Comparison of ENCODE assay signal across 15 cellular contexts in genomic region chr18:3612315-3612714, GRCh38.
A peak's percentile ranks its signal among the peaks of the same experiment; 100 is the strongest.
DNase-seq lines count a peak whose midpoint lies in the region; ATAC-seq and TF ChIP-seq lines count a peak whose summit lies in the region.
"Had no signal": no experiment of that assay in that cellular context is flagged by ENCODE, and none has a peak within 500 bp of the region (broad histone marks: within the 10 kb centered on the region; RNA-seq: fewer than 3 reads in every experiment).

No MANE protein-coding gene starts in this region.

- TF ChIP-seq CTCF in A673 (conservative IDR thresholded peaks at IDR 0.05; ENCODE audit: low read depth, low read length) (no peak), WTC11 (IDR thresholded peaks at IDR 0.05) (no peak), coronary artery (IDR thresholded peaks at IDR 0.05) (no peak)

- H3K36me3 Mint-ChIP-seq in WTC11 = peaks cover 25% of the 10 kb centered on the region
- no peaks in the 10 kb centered on the region for H3K36me3 Mint-ChIP-seq in stimulated activated memory B cell treated with anti-CD40 and anti-IgM and Interleukin-4, amounts not matched to agents 10 μg/mL and 1 μg/mL and 100 μg/mL, for 72 hours
- H3K36me3 Mint-ChIP-seq: activated naive CD4-positive, alpha-beta T cell treated with anti-CD3 and anti-CD28 coated beads, Interleukin-2, amount 50 U/mL, for 24 hours; CD4-positive, alpha-beta memory T cell; naive B cell had no signal

- H3K4me3 ChIP-seq in A673 (ENCODE audit: low read depth, low read length, poor library complexity, severe bottlenecking) (no peak overlapping the region), coronary artery (no peak overlapping the region)
- H3K4me3 ChIP-seq: cardiac muscle cell, stomach had no signal

- no peak overlapping the region for H3K27ac Mint-ChIP-seq in WTC11
- no peak overlapping the region for H3K27ac Mint-ChIP-seq in stimulated activated memory B cell treated with anti-CD40 and anti-IgM and Interleukin-4, amounts not matched to agents 10 μg/mL and 1 μg/mL and 100 μg/mL, for 72 hours
- H3K27ac Mint-ChIP-seq: activated naive CD4-positive, alpha-beta T cell treated with anti-CD3 and anti-CD28 coated beads, Interleukin-2, amount 50 U/mL, for 24 hours; naive B cell had no signal

- BruUV-seq in A673 (replicated peaks; lab: Mats Ljungman, UMichigan) = no TSS peak

- intact Hi-C loops in A673 (cut with micrococcal nuclease; ENCODE audit: unreplicated experiment) = no loop called here

- H3K36me3 ChIP-seq in A673 (ENCODE audit: insufficient read depth, low read length, poor library complexity, severe bottlenecking) = peaks cover 27% of the 10 kb centered on the region
- H3K36me3 ChIP-seq: cardiac muscle cell, stomach had no signal

- H3K4me1 Mint-ChIP-seq in WTC11 = peaks cover 61% of the 10 kb centered on the region
- H3K4me1 Mint-ChIP-seq in stimulated activated memory B cell treated with anti-CD40 and anti-IgM and Interleukin-4, amounts not matched to agents 10 μg/mL and 1 μg/mL and 100 μg/mL, for 72 hours = peaks cover 8% of the 10 kb centered on the region

- H3K4me3 Mint-ChIP-seq in WTC11 = no peak overlapping the region
- no peak overlapping the region for H3K4me3 Mint-ChIP-seq in stimulated activated memory B cell treated with anti-CD40 and anti-IgM and Interleukin-4, amounts not matched to agents 10 μg/mL and 1 μg/mL and 100 μg/mL, for 72 hours
- H3K4me3 Mint-ChIP-seq: activated naive CD4-positive, alpha-beta T cell treated with anti-CD3 and anti-CD28 coated beads, Interleukin-2, amount 50 U/mL, for 24 hours; CD4-positive, alpha-beta memory T cell; naive B cell had no signal

- peak overlapping the region; percentile 24 for H3K27ac ChIP-seq in A673 (ENCODE audit: low read depth, low read length, poor library complexity, severe bottlenecking)
- H3K27ac ChIP-seq in coronary artery = no peak overlapping the region
- H3K27ac ChIP-seq: cardiac muscle cell, stomach had no signal

- peaks cover 13% of the 10 kb centered on the region for H3K4me1 ChIP-seq in A673 (ENCODE audit: insufficient read depth, low read length, poor library complexity, severe bottlenecking)

- H3K9me3 Mint-ChIP-seq in WTC11 = no peaks in the 10 kb centered on the region; the same call in 1 of the 2 replicates
- no peaks in the 10 kb centered on the region for H3K9me3 Mint-ChIP-seq in stimulated activated memory B cell treated with anti-CD40 and anti-IgM and Interleukin-4, amounts not matched to agents 10 μg/mL and 1 μg/mL and 100 μg/mL, for 72 hours
- H3K9me3 Mint-ChIP-seq: activated naive CD4-positive, alpha-beta T cell treated with anti-CD3 and anti-CD28 coated beads, Interleukin-2, amount 50 U/mL, for 24 hours; CD4-positive, alpha-beta memory T cell; naive B cell had no signal

- H3K9me3 ChIP-seq in A673 (ENCODE audit: low read depth, low read length, poor library complexity, severe bottlenecking) = no peaks in the 10 kb centered on the region
- H3K9me3 ChIP-seq: stomach had no signal

- POLR2A ChIA-PET in A673 (lab: Charles Lee; ENCODE audit: low non-redundant PET) = no interaction called here
- POLR2A ChIA-PET in WTC11 (lab: Charles Lee) = interaction anchor here (1.4 kb wide), 1 partner anchor 9 kb away, joined by 3 read pairs; no protein-coding TSS in a partner anchor

- CTCF ChIA-PET in A673 (lab: Charles Lee) = no interaction called here
- CTCF ChIA-PET in WTC11 (lab: Charles Lee) = interaction anchor here (1.2 to 3.3 kb wide), 2 partner anchors 8 to 18 kb away, joined by 3 to 15 read pairs; no protein-coding TSS in a partner anchor

- H3K27me3 ChIP-seq in A673 (replicated peaks; ENCODE audit: insufficient read depth, low read depth, low read length, poor library complexity) = no peaks in the 10 kb centered on the region
- H3K27me3 ChIP-seq: cardiac muscle cell, stomach had no signal

- no peaks in the 10 kb centered on the region for H3K27me3 Mint-ChIP-seq in WTC11 (ENCODE audit: low read depth)
- no peaks in the 10 kb centered on the region for H3K27me3 Mint-ChIP-seq in stimulated activated memory B cell treated with anti-CD40 and anti-IgM and Interleukin-4, amounts not matched to agents 10 μg/mL and 1 μg/mL and 100 μg/mL, for 72 hours
- H3K27me3 Mint-ChIP-seq: activated naive CD4-positive, alpha-beta T cell treated with anti-CD3 and anti-CD28 coated beads, Interleukin-2, amount 50 U/mL, for 24 hours; CD4-positive, alpha-beta memory T cell; naive B cell had no signal

- DNase-seq in A673 (ENCODE audit: low spot score) (no peak), Ammon's horn (ENCODE audit: low spot score) (peak; percentile 76), WTC11 (ENCODE audit: low spot score) (no peak), midbrain (lab: John Stamatoyannopoulos, UW) (peak; percentile 42), coronary artery (ENCODE audit: low spot score) (no peak), AG08396 (ENCODE audit: low spot score) (no peak), NCI-H510A treated with DMSO at 0.1 percent for 48 hours (lab: John Stamatoyannopoulos, UW) (no peak)
- DNase-seq: CD4-positive, alpha-beta memory T cell; GF-D8; naive B cell; NCI-H1048; stomach had no signal

- no peak for ATAC-seq in WTC11
- no peak for ATAC-seq in stimulated activated memory B cell treated with anti-CD40 and anti-IgM and Interleukin-4, amounts not matched to agents 10 μg/mL and 1 μg/mL and 100 μg/mL, for 72 hours

TF ChIP-seq in WTC11, 78 proteins besides CTCF, POLR2A, EP300 and RAD21:
- TF ChIP-seq, protein P1, sequence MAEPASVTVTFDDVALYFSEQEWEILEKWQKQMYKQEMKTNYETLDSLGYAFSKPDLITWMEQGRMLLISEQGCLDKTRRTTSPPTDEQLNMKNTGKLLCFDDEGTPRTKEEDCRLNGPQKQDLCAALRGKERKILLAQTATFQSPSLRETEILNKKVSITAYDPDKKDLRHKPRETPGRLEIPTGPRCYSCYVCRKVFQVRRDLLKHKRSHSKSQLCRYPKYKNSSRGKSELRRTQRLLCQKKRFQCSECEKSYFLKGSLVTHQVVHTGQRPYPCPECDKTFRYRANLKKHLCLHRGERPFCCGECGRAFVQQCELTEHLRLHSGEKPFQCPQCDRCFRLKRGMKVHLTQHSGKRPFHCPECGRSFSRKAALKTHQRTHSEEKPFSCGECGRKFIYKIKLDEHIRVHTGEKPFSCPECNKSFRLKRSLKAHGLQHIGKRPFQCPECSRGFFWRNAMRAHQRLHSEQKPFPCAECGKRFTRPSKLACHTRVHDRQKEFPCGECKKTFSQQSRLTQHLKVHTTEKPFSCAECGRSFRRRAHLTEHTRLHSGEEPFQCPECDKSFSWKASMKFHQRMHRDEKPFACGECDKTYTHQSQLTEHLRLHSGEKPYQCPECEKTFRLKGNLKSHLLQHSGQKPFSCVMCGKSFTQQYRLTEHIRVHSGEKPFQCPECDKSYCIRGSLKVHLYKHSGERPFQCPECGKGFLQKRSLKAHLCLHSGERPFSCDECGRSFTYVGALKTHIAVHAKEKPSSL (CRISPR knock-in tag; conservative IDR thresholded peaks at IDR 0.05) = 0 out of 2 replicates have a peak, but pooled peaks have one; percentile 49
- TF ChIP-seq, protein P2, sequence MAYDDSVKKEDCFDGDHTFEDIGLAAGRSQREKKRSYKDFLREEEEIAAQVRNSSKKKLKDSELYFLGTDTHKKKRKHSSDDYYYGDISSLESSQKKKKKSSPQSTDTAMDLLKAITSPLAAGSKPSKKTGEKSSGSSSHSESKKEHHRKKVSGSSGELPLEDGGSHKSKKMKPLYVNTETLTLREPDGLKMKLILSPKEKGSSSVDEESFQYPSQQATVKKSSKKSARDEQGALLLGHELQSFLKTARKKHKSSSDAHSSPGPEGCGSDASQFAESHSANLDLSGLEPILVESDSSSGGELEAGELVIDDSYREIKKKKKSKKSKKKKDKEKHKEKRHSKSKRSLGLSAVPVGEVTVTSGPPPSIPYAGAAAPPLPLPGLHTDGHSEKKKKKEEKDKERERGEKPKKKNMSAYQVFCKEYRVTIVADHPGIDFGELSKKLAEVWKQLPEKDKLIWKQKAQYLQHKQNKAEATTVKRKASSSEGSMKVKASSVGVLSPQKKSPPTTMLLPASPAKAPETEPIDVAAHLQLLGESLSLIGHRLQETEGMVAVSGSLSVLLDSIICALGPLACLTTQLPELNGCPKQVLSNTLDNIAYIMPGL (CRISPR knock-in tag; IDR thresholded peaks at IDR 0.05) = no peak
- TF ChIP-seq, protein P3, sequence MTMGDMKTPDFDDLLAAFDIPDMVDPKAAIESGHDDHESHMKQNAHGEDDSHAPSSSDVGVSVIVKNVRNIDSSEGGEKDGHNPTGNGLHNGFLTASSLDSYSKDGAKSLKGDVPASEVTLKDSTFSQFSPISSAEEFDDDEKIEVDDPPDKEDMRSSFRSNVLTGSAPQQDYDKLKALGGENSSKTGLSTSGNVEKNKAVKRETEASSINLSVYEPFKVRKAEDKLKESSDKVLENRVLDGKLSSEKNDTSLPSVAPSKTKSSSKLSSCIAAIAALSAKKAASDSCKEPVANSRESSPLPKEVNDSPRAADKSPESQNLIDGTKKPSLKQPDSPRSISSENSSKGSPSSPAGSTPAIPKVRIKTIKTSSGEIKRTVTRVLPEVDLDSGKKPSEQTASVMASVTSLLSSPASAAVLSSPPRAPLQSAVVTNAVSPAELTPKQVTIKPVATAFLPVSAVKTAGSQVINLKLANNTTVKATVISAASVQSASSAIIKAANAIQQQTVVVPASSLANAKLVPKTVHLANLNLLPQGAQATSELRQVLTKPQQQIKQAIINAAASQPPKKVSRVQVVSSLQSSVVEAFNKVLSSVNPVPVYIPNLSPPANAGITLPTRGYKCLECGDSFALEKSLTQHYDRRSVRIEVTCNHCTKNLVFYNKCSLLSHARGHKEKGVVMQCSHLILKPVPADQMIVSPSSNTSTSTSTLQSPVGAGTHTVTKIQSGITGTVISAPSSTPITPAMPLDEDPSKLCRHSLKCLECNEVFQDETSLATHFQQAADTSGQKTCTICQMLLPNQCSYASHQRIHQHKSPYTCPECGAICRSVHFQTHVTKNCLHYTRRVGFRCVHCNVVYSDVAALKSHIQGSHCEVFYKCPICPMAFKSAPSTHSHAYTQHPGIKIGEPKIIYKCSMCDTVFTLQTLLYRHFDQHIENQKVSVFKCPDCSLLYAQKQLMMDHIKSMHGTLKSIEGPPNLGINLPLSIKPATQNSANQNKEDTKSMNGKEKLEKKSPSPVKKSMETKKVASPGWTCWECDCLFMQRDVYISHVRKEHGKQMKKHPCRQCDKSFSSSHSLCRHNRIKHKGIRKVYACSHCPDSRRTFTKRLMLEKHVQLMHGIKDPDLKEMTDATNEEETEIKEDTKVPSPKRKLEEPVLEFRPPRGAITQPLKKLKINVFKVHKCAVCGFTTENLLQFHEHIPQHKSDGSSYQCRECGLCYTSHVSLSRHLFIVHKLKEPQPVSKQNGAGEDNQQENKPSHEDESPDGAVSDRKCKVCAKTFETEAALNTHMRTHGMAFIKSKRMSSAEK (CRISPR knock-in tag; IDR thresholded peaks at IDR 0.05; ENCODE audit: borderline replicate concordance) = no peak

Comparison
In these comparisons a context has a peak if more than half of its experiments do, and no peak if none do; other contexts are left out.
1. DNase-seq: peak in Ammon's horn (single experiment) and midbrain (single experiment); none in A673 (single experiment), WTC11 (single experiment), coronary artery (single experiment), AG08396 (single experiment) and NCI-H510A treated with DMSO at 0.1 percent for 48 hours (single experiment).